In the genomic region with DNA sequence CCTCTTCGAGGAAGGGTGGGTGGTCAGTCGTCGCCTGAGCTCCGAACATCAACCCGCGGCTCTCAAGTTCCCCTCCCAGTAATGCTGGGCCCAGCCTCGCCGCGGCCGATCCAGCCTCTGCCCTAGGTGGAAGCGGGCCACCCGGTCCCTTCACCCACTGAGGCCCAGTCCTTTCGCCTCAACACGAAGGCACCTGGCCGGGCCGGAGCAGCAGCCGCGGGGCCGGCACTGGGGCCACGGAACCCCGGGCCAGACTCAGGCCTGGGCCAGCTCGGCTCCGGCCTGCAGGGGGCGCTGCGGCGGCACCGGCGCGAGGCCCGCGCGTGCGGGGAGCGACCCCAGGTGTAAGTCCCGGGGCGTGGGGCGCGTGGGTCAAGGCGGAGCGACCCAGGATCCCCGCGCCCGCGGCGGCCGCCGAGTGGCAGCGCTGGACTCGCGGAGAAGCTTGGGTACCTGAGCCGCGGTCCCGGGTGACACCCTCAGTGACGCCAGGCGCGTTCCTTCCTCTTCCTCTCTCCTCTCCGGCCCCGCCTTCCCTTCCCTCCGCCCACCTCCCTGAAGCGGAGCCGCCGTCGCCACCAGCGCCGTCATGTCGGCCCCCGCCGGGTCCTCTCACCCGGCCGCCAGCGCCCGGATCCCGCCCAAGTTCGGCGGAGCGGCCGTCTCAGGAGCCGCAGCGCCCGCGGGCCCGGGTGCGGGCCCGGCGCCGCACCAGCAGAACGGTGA, we compare ENCODE assay signal across 8 cellular contexts. TPM values are rescaled to one million over a fixed set of nuclear protein-coding genes. Genes with fewer than 3 reads are reported as not detected.
A peak's percentile ranks its signal among the peaks of the same experiment; 100 is the strongest.
DNase-seq lines count a peak whose midpoint lies in the region; ATAC-seq and TF ChIP-seq lines count a peak whose summit lies in the region.

A gene (plus strand): TSS at position 535 of the 726 bp plus-strand sequence. CDS start 55 bp downstream, at position 590.

- no peaks in the 10 kb centered on the region for H3K9me3 Mint-ChIP-seq in chondrocyte (ENCODE audit: low read depth)

- peaks cover 47% of the 10 kb centered on the region for H3K4me1 Mint-ChIP-seq in chondrocyte (ENCODE audit: low read depth)

- H3K27me3 Mint-ChIP-seq in chondrocyte (ENCODE audit: low read depth) = no peaks in the 10 kb centered on the region

- H3K4me3 Mint-ChIP-seq in chondrocyte (ENCODE audit: unreplicated experiment) = peak within 1 kb of the TSS; percentile 76

- TF ChIP-seq CTCF in AG09309 (IDR thresholded peaks at IDR 0.05; ENCODE audit: control insufficient read depth, insufficient read depth, low read depth, low read length, missing control alignments) = peak; percentile 50
- peak; percentile 100 for TF ChIP-seq CTCF in chondrocyte (IDR thresholded peaks at IDR 0.05)

- peak within 1 kb of the TSS; percentile 94 for H3K27ac Mint-ChIP-seq in chondrocyte (ENCODE audit: unreplicated experiment)

- H3K4me3 ChIP-seq in AG09309 (ENCODE audit: control insufficient read depth, low read depth, low read length) = peak within 1 kb of the TSS; percentile 59

- peak; percentile 13 for DNase-seq in AG09309 (ENCODE audit: low read depth)
- peak; percentile 76 for DNase-seq in NCI-H226
- peak; percentile 77 to 80 for DNase-seq in activated CD4-positive, alpha-beta T cell treated with anti-CD3 and anti-CD28 coated beads for 24 hours (ENCODE audit: low read depth in 2 of 2)
- peak; percentile 97 for DNase-seq in chondrocyte (ENCODE audit: low spot score)
- peak; percentile 92 to 94 for DNase-seq in left colon
- DNase-seq in stimulated activated CD4-positive, alpha-beta T cell treated with anti-CD3 and anti-CD28 coated beads, Interleukin-2, amount 100 ng/mL, for 24 hours = peak; percentile 88 to 90

- ATAC-seq in GM18907 (IDR thresholded peaks at IDR 0.05; ENCODE audit: unreplicated experiment) (peak; percentile 95), HG03139 (IDR thresholded peaks at IDR 0.05; ENCODE audit: unreplicated experiment) (peak; percentile 90), left colon (peak; percentile 90)

- intact Hi-C loops in left colon (cut with DNase I, micrococcal nuclease) = no loop called here

- H3K36me3 Mint-ChIP-seq in chondrocyte (ENCODE audit: low read depth) = peaks cover 5% of the 10 kb centered on the region

RNA-seq across cellular contexts. Expression of the gene that starts here (rescaled TPM):
- total RNA-seq in chondrocyte (31.4 to 32.7 TPM (median 31.7 TPM) in 3 replicates), left colon (10 to 100 TPM; 29.9 to 33.9 TPM)

Comparison
In these comparisons a context has a peak if more than half of its experiments do, and no peak if none do; other contexts are left out.
1. Peak in every context shown above with its lines: DNase-seq, ATAC-seq and H3K4me3 ChIP-seq.
2. DNase-seq: peak in every context shown above with its lines; median percentile 97 in chondrocyte; 93 in left colon; 89 in stimulated activated CD4-positive, alpha-beta T cell treated with anti-CD3 and anti-CD28 coated beads, Interleukin-2, amount 100 ng/mL, for 24 hours; 78 in activated CD4-positive, alpha-beta T cell treated with anti-CD3 and anti-CD28 coated beads for 24 hours; 76 in NCI-H226; 13 in AG09309.